ENCODE assay signal across 8 cellular contexts in the genomic region with DNA sequence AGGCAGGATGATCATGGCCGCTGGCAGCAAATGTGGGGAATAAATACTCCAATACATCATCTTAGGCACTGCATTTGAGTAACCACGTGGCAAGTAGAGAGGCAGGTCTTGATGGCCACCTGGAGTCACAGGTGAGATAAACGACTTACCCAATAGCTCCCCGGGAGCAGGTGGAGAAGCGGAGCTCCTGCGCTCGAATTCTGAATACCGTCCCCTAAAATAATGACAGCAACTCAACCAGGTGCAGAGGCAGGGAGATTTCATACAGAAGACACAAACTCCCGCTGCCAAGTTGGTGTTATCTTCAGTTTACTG. TPM values are rescaled to one million over a fixed set of nuclear protein-coding genes. Genes with fewer than 3 reads are reported as not detected.
DNase-seq lines count a peak whose midpoint lies in the region; ATAC-seq and TF ChIP-seq lines count a peak whose summit lies in the region.

No MANE protein-coding gene starts in this region.

- H3K27me3 ChIP-seq in BE2C (no peaks in the 10 kb centered on the region), ascending aorta (no peaks in the 10 kb centered on the region), lung (ENCODE audit: control insufficient read depth, insufficient read depth) (no peaks in the 10 kb centered on the region)

- H3K4me3 Mint-ChIP-seq in IgD-negative memory B cell = peak overlapping the region; percentile 49 to 95 (median 88)

- H3K36me3 Mint-ChIP-seq in IgD-negative memory B cell = peaks cover 3% of the 10 kb centered on the region

- H3K4me3 ChIP-seq in BE2C (ENCODE audit: low read depth, low read length) (0 out of 2 replicates have a peak overlapping the region, but pooled peaks have one; percentile 8), ascending aorta (peak overlapping the region; percentile 49 to 80), lung (peak overlapping the region; percentile 59), urinary bladder (ENCODE audit: low read depth, low read length) (peak overlapping the region; percentile 45)

- H3K9me3 Mint-ChIP-seq in IgD-negative memory B cell = no peaks in the 10 kb centered on the region

- intact Hi-C loops in ascending aorta (cut with DNase I) = loop anchor here (2.0 to 5.0 kb wide), 6 partner anchors 30 to 1716 kb away; a partner anchor contains a TSS

- 21 to 28% methylated on average over 9 of the region's 9 CpGs for WGBS in lung, 2 donors
- WGBS in urinary bladder = 31% methylated on average over 9 of the region's 9 CpGs

- no peak for TF ChIP-seq CTCF in BE2C (IDR thresholded peaks at IDR 0.05; ENCODE audit: low read depth, low read length)
- TF ChIP-seq CTCF in ascending aorta (IDR thresholded peaks at IDR 0.05) = no peak
- TF ChIP-seq CTCF in lung (IDR thresholded peaks at IDR 0.05; ENCODE audit: control extremely low read depth, extremely low read depth) = no peak

- DNase-seq in BE2C (no peak), ascending aorta (ENCODE audit: low spot score in 2 of 2) (no peak), lung (ENCODE audit: low spot score) (no peak), SKM-1 (lab: John Stamatoyannopoulos, UW; ENCODE audit: unreplicated experiment) (no peak), NCI-H526 treated with DMSO at 0.1 percent for 48 hours (lab: John Stamatoyannopoulos, UW) (no peak)

- peaks cover 22 to 27% (median 22%) of the 10 kb centered on the region in 3 donors for H3K4me1 Mint-ChIP-seq in IgD-negative memory B cell

- H3K27ac ChIP-seq in ascending aorta (peak overlapping the region; percentile 97 to 98), lung (ENCODE audit: low read depth in 1 of 2, low read length in 1 of 2) (peak overlapping the region; percentile 94 to 96), urinary bladder (ENCODE audit: low read depth) (peak overlapping the region; percentile 97)

- H3K27me3 Mint-ChIP-seq in IgD-negative memory B cell = no peaks in the 10 kb centered on the region

- ATAC-seq in lung (ENCODE audit: insufficient read depth, low FRiP score) (no peak), HG02970 (IDR thresholded peaks at IDR 0.05; ENCODE audit: low FRiP score, unreplicated experiment) (no peak)

- H3K36me3 ChIP-seq in BE2C = no peaks in the 10 kb centered on the region
- peaks cover 0 to 20% of the 10 kb centered on the region in 2 donors for H3K36me3 ChIP-seq in ascending aorta
- H3K36me3 ChIP-seq in lung (ENCODE audit: control insufficient read depth in 2 of 2, insufficient read depth in 2 of 2, low read length in 2 of 2) = peaks cover 0 to 7% of the 10 kb centered on the region in 2 donors
- H3K36me3 ChIP-seq in urinary bladder (ENCODE audit: insufficient read depth) = no peaks in the 10 kb centered on the region

- H3K27ac Mint-ChIP-seq in IgD-negative memory B cell = peak overlapping the region in 2 of 3 donors; percentile 18 to 67

- H3K4me1 ChIP-seq in BE2C (no peaks in the 10 kb centered on the region), ascending aorta (peaks cover 23 to 43% of the 10 kb centered on the region in 2 donors), lung (ENCODE audit: control insufficient read depth in 2 of 2, insufficient read depth in 2 of 2, low read length in 2 of 2) (peaks cover 7 to 35% of the 10 kb centered on the region in 2 donors), urinary bladder (ENCODE audit: insufficient read depth) (peaks cover 2% of the 10 kb centered on the region)

- H3K9me3 ChIP-seq in BE2C (no peaks in the 10 kb centered on the region), ascending aorta (no peaks in the 10 kb centered on the region), lung (ENCODE audit: control insufficient read depth in 2 of 2, insufficient read depth in 1 of 2, low read length in 1 of 2) (no peaks in the 10 kb centered on the region)

RNA-seq across cellular contexts. Expression of a gene that starts 0.5 kb away (rescaled TPM):
- polyA plus RNA-seq in BE2C (2012; ENCODE audit: insufficient read depth, insufficient read length, low read depth) = 11.3 TPM
- polyA plus RNA-seq in IgD-negative memory B cell (15.8 TPM), lung (100 to 1,000 TPM in 1 of 2 donors, 10 to 100 TPM in 1; 61.4 to 155 TPM), urinary bladder (39.7 TPM)
- total RNA-seq in ascending aorta (211 TPM), lung (100 to 1,000 TPM in 1 of 2 donors, 10 to 100 TPM in 1; 23.3 to 148 TPM), urinary bladder (27.3 TPM)

RNA-seq across cellular contexts. Expression of a gene that starts 33.9 kb away (rescaled TPM):
- polyA plus RNA-seq in BE2C (2012; ENCODE audit: insufficient read depth, insufficient read length, low read depth) = 0.52 TPM
- polyA plus RNA-seq in IgD-negative memory B cell (0.14 TPM), lung (1 to 10 TPM; 1.5 to 1.8 TPM), urinary bladder (1.4 TPM)
- total RNA-seq in ascending aorta (0.64 TPM), lung (1 to 10 TPM in 1 of 2 donors, under 1 TPM in 1; 0.31 to 4.8 TPM), urinary bladder (0.58 TPM)

RNA-seq across cellular contexts. Expression of a gene that starts 35.9 kb away (rescaled TPM):
- polyA plus RNA-seq in BE2C (2012; ENCODE audit: insufficient read depth, insufficient read length, low read depth) = not detected
- polyA plus RNA-seq in IgD-negative memory B cell = not detected
- total RNA-seq in ascending aorta = not detected
- under 1 TPM; 0.68 to 0.71 TPM for total RNA-seq in lung
- 1 to 10 TPM in 1 of 2 donors, under 1 TPM in 1; 0.94 to 5.3 TPM for polyA plus RNA-seq in lung
- total RNA-seq in urinary bladder = 0.42 TPM
- not detected for polyA plus RNA-seq in urinary bladder

RNA-seq across cellular contexts. Expression of a gene that starts 45.4 kb away (rescaled TPM):
- polyA plus RNA-seq in BE2C (2012; ENCODE audit: insufficient read depth, insufficient read length, low read depth) = not detected
- polyA plus RNA-seq in IgD-negative memory B cell (not detected), lung (under 1 TPM in 1 of 2 donors, not detected in 1; 0.63 TPM), urinary bladder (not detected)
- total RNA-seq in ascending aorta (not detected), lung (1 to 10 TPM in 1 of 2 donors, not detected in 1; 1.4 TPM), urinary bladder (not detected)

Comparison
In these comparisons a context has a peak if more than half of its experiments do, and no peak if none do; other contexts are left out.
1. H3K4me3 ChIP-seq: peak in every context shown above with its lines; median percentile 64 in ascending aorta; 59 in lung; 45 in urinary bladder; 8 in BE2C.